ENCODE assay signal across 21 cellular contexts in genomic region chr19:1621021-1621420, GRCh38.
"Had no signal": no experiment of that assay in that cellular context is flagged by ENCODE, and none has a peak within 500 bp of the region (broad histone marks: within the 10 kb centered on the region; RNA-seq: fewer than 3 reads in every experiment).

No MANE protein-coding gene starts in this region.

- H3K4me3 Mint-ChIP-seq: activated CD4-positive, alpha-beta T cell treated with anti-CD3 and anti-CD28 coated beads, Interleukin-2, amount 10 ng/mL, durations not matched to agents 24 days and 14 days; activated CD8-positive, alpha-beta memory T cell treated with anti-CD3 and anti-CD28 coated beads, Interleukin-2, amount 10 ng/mL, durations not matched to agents 7 days and 5 days; activated CD8-positive, alpha-beta T cell treated with anti-CD3 and anti-CD28 coated beads for 36 hours; activated naive CD8-positive, alpha-beta T cell treated with anti-CD3 and anti-CD28 coated beads, Interleukin-2, amount 50 U/mL, for 24 hours; naive B cell; T-helper 17 cell had no signal

- DNase-seq: activated CD4-positive, alpha-beta T cell treated with anti-CD3 and anti-CD28 coated beads, Interleukin-2, amount 10 ng/mL, durations not matched to agents 24 days and 14 days; activated CD8-positive, alpha-beta memory T cell treated with anti-CD3 and anti-CD28 coated beads, Interleukin-2, amount 10 ng/mL, durations not matched to agents 7 days and 5 days; activated CD8-positive, alpha-beta T cell treated with anti-CD3 and anti-CD28 coated beads for 36 hours; activated effector memory CD4-positive, alpha-beta T cell treated with anti-CD3 and anti-CD28 coated beads, Interleukin-2, amount 50 U/mL, for 16 hours; activated naive CD4-positive, alpha-beta T cell treated with anti-CD3 and anti-CD28 coated beads, Interleukin-2, amount 50 U/mL, for 16 hours; activated naive CD8-positive, alpha-beta T cell treated with anti-CD3 and anti-CD28 coated beads, Interleukin-2, amount 50 U/mL, for 24 hours; activated T-cell treated with anti-CD3 and anti-CD28 coated beads for 4 hours; body of pancreas; naive B cell; stimulated activated CD4-positive, alpha-beta T cell treated with anti-CD3 and anti-CD28 coated beads, Interleukin-2, amount 100 ng/mL, for 48 hours; stimulated activated CD8-positive, alpha-beta memory T cell treated with anti-CD3 and anti-CD28 coated beads, Interleukin-4, amount 100 ng/mL, for 48 hours; stimulated activated naive CD8-positive, alpha-beta T cell treated with anti-CD3 and anti-CD28 coated beads, Interleukin-15, Interleukin-2, amounts not matched to agents 100 U/mL and 50 U/mL, for 24 hours; T-helper 17 cell had no signal

- FAIRE-seq: islet of Langerhans had no signal

- H3K4me1 ChIP-seq: body of pancreas had no signal

- H3K27me3 Mint-ChIP-seq: activated CD4-positive, alpha-beta T cell treated with anti-CD3 and anti-CD28 coated beads, Interleukin-2, amount 10 ng/mL, durations not matched to agents 24 days and 14 days; activated CD8-positive, alpha-beta memory T cell treated with anti-CD3 and anti-CD28 coated beads, Interleukin-2, amount 10 ng/mL, durations not matched to agents 7 days and 5 days; activated CD8-positive, alpha-beta T cell treated with anti-CD3 and anti-CD28 coated beads for 36 hours; activated naive CD8-positive, alpha-beta T cell treated with anti-CD3 and anti-CD28 coated beads, Interleukin-2, amount 50 U/mL, for 24 hours; naive B cell; T-helper 17 cell had no signal

- H3K27ac ChIP-seq: body of pancreas, cardiac muscle cell, epithelial cell of prostate, gastroesophageal sphincter, heart left ventricle had no signal

- H3K9me3 ChIP-seq: body of pancreas, gastroesophageal sphincter, heart left ventricle had no signal

- H3K4me3 ChIP-seq: body of pancreas, cardiac muscle cell, gastroesophageal sphincter, heart left ventricle, lung had no signal

- H3K9me3 Mint-ChIP-seq: activated CD4-positive, alpha-beta T cell treated with anti-CD3 and anti-CD28 coated beads, Interleukin-2, amount 10 ng/mL, durations not matched to agents 24 days and 14 days; activated CD8-positive, alpha-beta T cell treated with anti-CD3 and anti-CD28 coated beads for 36 hours; activated naive CD8-positive, alpha-beta T cell treated with anti-CD3 and anti-CD28 coated beads, Interleukin-2, amount 50 U/mL, for 24 hours; naive B cell had no signal

- H3K27ac Mint-ChIP-seq: activated CD4-positive, alpha-beta T cell treated with anti-CD3 and anti-CD28 coated beads, Interleukin-2, amount 10 ng/mL, durations not matched to agents 24 days and 14 days; activated CD8-positive, alpha-beta memory T cell treated with anti-CD3 and anti-CD28 coated beads, Interleukin-2, amount 10 ng/mL, durations not matched to agents 7 days and 5 days; activated CD8-positive, alpha-beta T cell treated with anti-CD3 and anti-CD28 coated beads for 36 hours; activated naive CD8-positive, alpha-beta T cell treated with anti-CD3 and anti-CD28 coated beads, Interleukin-2, amount 50 U/mL, for 24 hours; naive B cell; T-helper 17 cell had no signal

- H3K27me3 ChIP-seq: body of pancreas, cardiac muscle cell, gastroesophageal sphincter, heart left ventricle had no signal

- ATAC-seq: activated CD4-positive, CD25-positive, alpha-beta regulatory T cell treated with anti-CD3 and anti-CD28 coated beads, Interleukin-2, amount 50 U/mL, for 24 hours; activated CD8-positive, alpha-beta memory T cell treated with anti-CD3 and anti-CD28 coated beads, Interleukin-2, amount 10 ng/mL, durations not matched to agents 7 days and 5 days; activated CD8-positive, alpha-beta T cell treated with anti-CD3 and anti-CD28 coated beads for 36 hours; activated naive CD8-positive, alpha-beta T cell treated with anti-CD3 and anti-CD28 coated beads, Interleukin-2, amount 50 U/mL, for 24 hours; body of pancreas; gastroesophageal sphincter; heart left ventricle; left lobe of liver; stimulated activated naive CD8-positive, alpha-beta T cell treated with anti-CD3 and anti-CD28 coated beads, Interleukin-15, Interleukin-2, amounts not matched to agents 100 U/mL and 50 U/mL, for 24 hours; T-helper 17 cell had no signal
